In the genomic region with DNA sequence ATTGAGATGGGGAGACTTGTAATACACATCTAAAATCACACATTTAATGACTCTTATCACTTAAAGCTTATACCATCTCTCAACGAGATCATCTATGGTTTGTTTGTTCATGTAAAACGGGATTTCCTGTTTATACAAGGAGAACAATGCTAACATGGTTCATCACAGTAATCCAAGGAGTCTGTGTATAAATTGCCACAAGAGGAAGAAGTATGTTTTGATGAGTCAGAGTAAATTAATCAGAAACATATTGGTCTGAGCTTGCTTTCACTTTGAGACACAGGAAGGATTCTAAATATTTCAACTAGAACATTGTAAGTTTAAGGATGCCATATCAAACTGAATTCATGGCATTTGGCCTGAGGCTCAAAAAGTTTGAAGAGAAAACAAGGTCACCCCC, we compare ENCODE assay signal across 11 cellular contexts.
A peak's percentile ranks its signal among the peaks of the same experiment; 100 is the strongest.
DNase-seq lines count a peak whose midpoint lies in the region; ATAC-seq, FAIRE-seq and TF ChIP-seq lines count a peak whose summit lies in the region.
"Had no signal": no experiment of that assay in that cellular context is flagged by ENCODE, and none has a peak within 500 bp of the region (broad histone marks: within the 10 kb centered on the region; RNA-seq: fewer than 3 reads in every experiment).

No MANE protein-coding gene starts in this region.

- H3K4me3 ChIP-seq in esophagus muscularis mucosa = no peak overlapping the region
- no peak overlapping the region for H3K4me3 ChIP-seq in pancreas

- H3K4me3 Mint-ChIP-seq in natural killer cell = no peak overlapping the region

- no peak overlapping the region for H3K27ac Mint-ChIP-seq in natural killer cell

- 25% methylated on average over 2 of the region's 2 CpGs for WGBS in esophagus muscularis mucosa
- 10 to 16% methylated on average over 2 of the region's 2 CpGs for WGBS in pancreas, 2 donors

- TF ChIP-seq EP300 in esophagus muscularis mucosa (IDR thresholded peaks at IDR 0.05) = no peak

- peaks cover 0 to 4% of the 10 kb centered on the region in 2 donors for H3K9me3 Mint-ChIP-seq in natural killer cell

- TF ChIP-seq CTCF in esophagus muscularis mucosa (IDR thresholded peaks at IDR 0.05) (no peak), pancreas (IDR thresholded peaks at IDR 0.05) (no peak), natural killer cell (IDR thresholded peaks at IDR 0.05) (no peak)

- DNase-seq in AG08395 (ENCODE audit: low spot score) (peak; percentile 22), H54 (ENCODE audit: insufficient read length, low spot score) (no peak), SK-MEL-5 (ENCODE audit: low read depth, low spot score) (peak; percentile 38), fibroblast of peridontal ligament (ENCODE audit: extremely low read depth) (peak; percentile 78), esophagus muscularis mucosa (ENCODE audit: extremely low spot score) (no peak), pancreas (no peak), natural killer cell (no peak)
- DNase-seq: activated CD8-positive, alpha-beta memory T cell treated with anti-CD3 and anti-CD28 coated beads for 24 hours; activated naive CD4-positive, alpha-beta T cell treated with anti-CD3 and anti-CD28 coated beads, Interleukin-2, amount 50 U/mL, for 16 hours; NCI-H1105 had no signal

- intact Hi-C loops in esophagus muscularis mucosa (cut with DNase I) = no loop called here
- intact Hi-C loops in pancreas (cut with DNase I) = no loop called here
- intact Hi-C loops in natural killer cell (cut with micrococcal nuclease) = no loop called here

- no peaks in the 10 kb centered on the region for H3K9me3 ChIP-seq in esophagus muscularis mucosa
- no peaks in the 10 kb centered on the region for H3K9me3 ChIP-seq in pancreas

- H3K36me3 Mint-ChIP-seq in natural killer cell = no peaks in the 10 kb centered on the region

- FAIRE-seq in H54 (lab: Jason Lieb, UNC) (peak; percentile 83), pancreas (lab: Jason Lieb, UNC) (no peak)

- no peaks in the 10 kb centered on the region for H3K4me1 ChIP-seq in esophagus muscularis mucosa
- H3K4me1 ChIP-seq in pancreas = no peaks in the 10 kb centered on the region

- TF ChIP-seq POLR2A in H54 (IDR thresholded peaks at IDR 0.05; ENCODE audit: low read depth, low read length) (no peak), esophagus muscularis mucosa (IDR thresholded peaks at IDR 0.05; ENCODE audit: low read depth) (no peak)

- H3K27me3 ChIP-seq in esophagus muscularis mucosa (no peaks in the 10 kb centered on the region), pancreas (no peaks in the 10 kb centered on the region)

- H3K36me3 ChIP-seq in esophagus muscularis mucosa = no peaks in the 10 kb centered on the region
- H3K36me3 ChIP-seq in pancreas = no peaks in the 10 kb centered on the region

- no peak for ATAC-seq in HG03354 (IDR thresholded peaks at IDR 0.05; ENCODE audit: poor library complexity, severe bottlenecking, unreplicated experiment)
- no peak for ATAC-seq in pancreas
- ATAC-seq in natural killer cell = no peak

- in situ Hi-C loops in SK-MEL-5 (cut with HindIII; ENCODE audit: low pct_unique_long_range_greater_than_20kb, low sequenced_read_pairs) = no loop called here

- H3K27me3 Mint-ChIP-seq in natural killer cell (ENCODE audit: low read depth in 2 of 2) = no peaks in the 10 kb centered on the region

- H3K27ac ChIP-seq in esophagus muscularis mucosa (replicated peaks in 1 of 4) (no peak overlapping the region), pancreas (no peak overlapping the region)

- H3K4me1 Mint-ChIP-seq in natural killer cell = no peaks in the 10 kb centered on the region

Comparison
In these comparisons a context has a peak if more than half of its experiments do, and no peak if none do; other contexts are left out.
1. DNase-seq: peak in AG08395 (single experiment), SK-MEL-5 (single experiment) and fibroblast of peridontal ligament (single experiment); none in H54 (single experiment), esophagus muscularis mucosa (single experiment), pancreas (0 of 6) and natural killer cell (single experiment).